Comparison of ENCODE assay signal across 23 cellular contexts in the genomic region with DNA sequence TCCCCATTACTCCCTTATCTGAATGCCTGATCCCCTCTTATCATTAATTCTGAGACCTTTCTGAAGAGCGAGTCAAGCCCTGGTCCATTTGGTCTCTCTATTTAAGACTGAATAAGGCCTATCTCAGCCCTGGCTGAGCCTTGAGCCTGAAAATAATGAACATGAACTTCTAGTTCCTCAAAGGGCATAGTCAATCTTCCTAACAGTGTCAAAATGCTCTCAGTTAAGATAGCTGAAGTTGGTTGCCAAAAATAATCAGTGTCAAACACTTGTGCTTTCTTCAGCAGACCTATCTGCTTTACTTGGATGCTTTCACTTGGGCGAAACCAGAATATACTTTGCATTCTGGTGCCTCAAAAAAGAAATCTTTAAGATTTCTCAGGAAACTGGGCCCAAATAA. TPM values are rescaled to one million over a fixed set of nuclear protein-coding genes. Genes with fewer than 3 reads are reported as not detected.
DNase-seq lines count a peak whose midpoint lies in the region; ATAC-seq and TF ChIP-seq lines count a peak whose summit lies in the region.
"Had no signal": no experiment of that assay in that cellular context is flagged by ENCODE, and none has a peak within 500 bp of the region (broad histone marks: within the 10 kb centered on the region; RNA-seq: fewer than 3 reads in every experiment).

No MANE protein-coding gene starts in this region.

- H3K36me3 Mint-ChIP-seq in activated T-cell treated with anti-CD3 and anti-CD28 coated beads, Interleukin-2, amount 50 U/mL, for 72 hours (ENCODE audit: insufficient read depth in 2 of 2) = peaks cover 4 to 10% of the 10 kb centered on the region in 2 donors
- peaks cover 20% of the 10 kb centered on the region for H3K36me3 Mint-ChIP-seq in central memory CD8-positive, alpha-beta T cell (ENCODE audit: insufficient read depth)

- no peaks in the 10 kb centered on the region for H3K27me3 ChIP-seq in left ventricle myocardium inferior (ENCODE audit: low read depth)
- H3K27me3 ChIP-seq: BE2C, SJSA1 had no signal

- no peaks in the 10 kb centered on the region for H3K27me3 Mint-ChIP-seq in activated T-cell treated with anti-CD3 and anti-CD28 coated beads, Interleukin-2, amount 50 U/mL, for 72 hours (ENCODE audit: low read depth)
- no peaks in the 10 kb centered on the region for H3K27me3 Mint-ChIP-seq in central memory CD8-positive, alpha-beta T cell
- H3K27me3 Mint-ChIP-seq: CD8-positive, alpha-beta memory T cell had no signal

- no peak overlapping the region for H3K4me3 Mint-ChIP-seq in activated T-cell treated with anti-CD3 and anti-CD28 coated beads, Interleukin-2, amount 50 U/mL, for 72 hours
- no peak overlapping the region for H3K4me3 Mint-ChIP-seq in central memory CD8-positive, alpha-beta T cell
- H3K4me3 Mint-ChIP-seq: CD14-positive monocyte; CD8-positive, alpha-beta memory T cell had no signal

- H3K4me1 Mint-ChIP-seq in activated T-cell treated with anti-CD3 and anti-CD28 coated beads, Interleukin-2, amount 50 U/mL, for 72 hours (ENCODE audit: low read depth) = no peaks in the 10 kb centered on the region
- peaks cover under 1% of the 10 kb centered on the region for H3K4me1 Mint-ChIP-seq in central memory CD8-positive, alpha-beta T cell
- H3K4me1 Mint-ChIP-seq: CD14-positive monocyte had no signal

- intact Hi-C loops in left ventricle myocardium inferior (cut with micrococcal nuclease) = no loop called here

- no peak for DNase-seq in activated T-cell treated with anti-CD3 and anti-CD28 coated beads, Interleukin-2, amount 50 U/mL, for 72 hours
- DNase-seq in activated T-cell treated with anti-CD3 and anti-CD28 coated beads, Interleukin-2, amount 50 U/mL, for 1 hour = no peak
- DNase-seq in central memory CD8-positive, alpha-beta T cell (ENCODE audit: low spot score in 2 of 2) = no peak
- no peak for DNase-seq in left ventricle myocardium inferior
- no peak for DNase-seq in omental fat pad (ENCODE audit: low spot score)
- DNase-seq in NCI-H1105 (lab: John Stamatoyannopoulos, UW) = no peak
- DNase-seq in cerebellum (ENCODE audit: low spot score) = no peak
- DNase-seq: 8988T; ACHN; BE2C; CD8-positive, alpha-beta memory T cell; DMS 273 treated with DMSO at 0.1 percent for 48 hours; GF-D8; KBM-7; NCI-H2029; NCI-H446; NCI-H526; NCI-H82; NK-92 treated with Interleukin-12 subunit alpha and Interleukin-12 subunit beta, amount 100 ng/mL, for 24 hours; PC-3 had no signal

- H3K27ac ChIP-seq in left ventricle myocardium inferior (replicated peaks) = peak overlapping the region; percentile 80
- H3K27ac ChIP-seq: SJSA1 had no signal

- no peak overlapping the region for H3K4me3 ChIP-seq in left ventricle myocardium inferior
- H3K4me3 ChIP-seq: SJSA1 had no signal

- H3K27ac Mint-ChIP-seq in activated T-cell treated with anti-CD3 and anti-CD28 coated beads, Interleukin-2, amount 50 U/mL, for 72 hours = peak overlapping the region; percentile 2
- peak overlapping the region; percentile 8 for H3K27ac Mint-ChIP-seq in central memory CD8-positive, alpha-beta T cell (ENCODE audit: low read depth)

- TF ChIP-seq CTCF in left ventricle myocardium inferior (IDR thresholded peaks at IDR 0.05; ENCODE audit: borderline replicate concordance) (no peak), omental fat pad (IDR thresholded peaks at IDR 0.05) (no peak)

- no peaks in the 10 kb centered on the region for H3K9me3 ChIP-seq in left ventricle myocardium inferior (replicated peaks)
- H3K9me3 ChIP-seq: BE2C, SJSA1 had no signal

- no peaks in the 10 kb centered on the region for H3K9me3 Mint-ChIP-seq in activated T-cell treated with anti-CD3 and anti-CD28 coated beads, Interleukin-2, amount 50 U/mL, for 72 hours
- H3K9me3 Mint-ChIP-seq in central memory CD8-positive, alpha-beta T cell = no peaks in the 10 kb centered on the region
- H3K9me3 Mint-ChIP-seq: CD14-positive monocyte; CD8-positive, alpha-beta memory T cell had no signal

- H3K4me1 ChIP-seq in left ventricle myocardium inferior = peaks cover 24% of the 10 kb centered on the region
- H3K4me1 ChIP-seq: BE2C, SJSA1 had no signal

- H3K36me3 ChIP-seq in left ventricle myocardium inferior = peaks cover 28% of the 10 kb centered on the region
- H3K36me3 ChIP-seq: SJSA1 had no signal

- ATAC-seq in activated T-cell treated with anti-CD3 and anti-CD28 coated beads, Interleukin-2, amount 50 U/mL, for 72 hours (replicated peaks in 1 of 2) = no peak
- ATAC-seq in central memory CD8-positive, alpha-beta T cell (replicated peaks; ENCODE audit: extremely low read depth, poor library complexity, severe bottlenecking) = no peak
- no peak for ATAC-seq in omental fat pad (ENCODE audit: low FRiP score)
- ATAC-seq: HCT116, PC-3 had no signal

RNA-seq across cellular contexts. Expression of a gene that starts 42.6 kb away (rescaled TPM):
- 10 to 100 TPM; 29.6 to 34.7 TPM for total RNA-seq in activated T-cell treated with anti-CD3 and anti-CD28 coated beads, Interleukin-2, amount 50 U/mL, for 72 hours
- total RNA-seq in left ventricle myocardium inferior = 6.5 TPM
- total RNA-seq in omental fat pad = 100 to 1,000 TPM in 2 of 4 donors, 10 to 100 TPM in 2; 30.9 to 139 (median 78.8) TPM
- 19.5 TPM for total RNA-seq in cerebellum
